In genomic region chr22:25956801-25957200, GRCh38 we compare ENCODE assay signal across 2 cellular contexts.
TF ChIP-seq lines count a peak whose summit lies in the region.

No MANE protein-coding gene starts in this region.

TF ChIP-seq in SK-N-SH, 30 proteins besides CTCF, POLR2A, EP300 and RAD21 (continued from another document):
- no peak for TF ChIP-seq USF2 (IDR thresholded peaks at IDR 0.05; ENCODE audit: borderline replicate concordance, low read depth, low read length)
- TF ChIP-seq ZBTB33 (IDR thresholded peaks at IDR 0.05; ENCODE audit: borderline replicate concordance, low read depth) = no peak
TF ChIP-seq in SK-N-SH: peak in this region for 0.

TF ChIP-seq in SK-N-SH treated with all-trans-retinoic acid at 6 μM for 48 hours, 23 proteins besides CTCF, POLR2A, EP300 and RAD21 (continued from another document):
- TF ChIP-seq PATZ1 (CRISPR knock-in tag; IDR thresholded peaks at IDR 0.05; ENCODE audit: borderline replicate concordance) (no peak), BACH2 (CRISPR knock-in tag; IDR thresholded peaks at IDR 0.05; ENCODE audit: borderline replicate concordance) (no peak), ZC3H10 (CRISPR knock-in tag; IDR thresholded peaks at IDR 0.05) (no peak), TOX (CRISPR knock-in tag; IDR thresholded peaks at IDR 0.05; ENCODE audit: borderline replicate concordance) (no peak), ZNF8 (CRISPR knock-in tag; IDR thresholded peaks at IDR 0.05) (no peak)
TF ChIP-seq in SK-N-SH treated with all-trans-retinoic acid at 6 μM for 48 hours: peak in this region for 0.
